In the genomic region with DNA sequence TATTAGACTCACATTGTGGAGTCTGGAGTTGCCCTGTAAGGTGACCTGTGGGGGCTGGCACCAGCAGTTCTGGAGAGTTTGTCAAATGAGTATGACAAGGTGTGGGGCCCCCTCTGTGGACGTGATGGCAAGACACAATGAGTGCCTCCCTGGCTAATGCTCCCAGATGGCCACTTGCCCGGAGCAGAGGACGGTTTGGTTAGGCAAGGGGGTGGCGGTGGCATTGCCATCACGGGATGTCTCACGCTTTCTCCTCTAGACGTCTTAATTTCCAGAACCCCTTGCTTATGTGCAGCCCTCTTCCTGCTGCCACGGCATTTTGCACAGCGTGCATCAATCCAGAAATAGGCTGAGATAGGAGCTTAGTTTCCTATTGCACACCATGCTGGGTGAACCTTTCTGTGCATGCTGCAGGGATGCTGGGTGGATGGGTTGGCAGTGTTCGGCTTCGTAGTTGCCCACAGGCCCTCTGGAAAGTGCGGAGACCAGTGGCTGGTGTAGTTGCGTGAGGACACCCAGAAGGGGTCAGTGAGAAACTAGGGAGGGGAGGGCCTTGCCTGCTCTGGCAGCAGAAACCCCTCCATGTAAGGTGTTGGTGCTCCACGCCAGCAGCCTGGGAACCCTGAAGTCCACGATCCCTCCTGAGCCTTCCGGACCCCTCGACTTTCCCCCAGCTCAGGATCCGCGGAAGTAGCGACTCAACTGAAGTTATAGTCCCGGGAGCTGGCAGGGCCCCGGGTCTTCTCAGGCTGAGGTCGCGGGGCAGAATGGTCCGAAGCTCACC, we compare ENCODE assay signal across 8 cellular contexts. TPM values are rescaled to one million over a fixed set of nuclear protein-coding genes. Genes with fewer than 3 reads are reported as not detected.
DNase-seq lines count a peak whose midpoint lies in the region; ATAC-seq lines count a peak whose summit lies in the region.

No MANE protein-coding gene starts in this region.

- WGBS in iPS DF 6.9 (ENCODE audit: insufficient coverage, insufficient read length) = no CpG with 5 or more reads among the region's 25 CpGs

- H3K9ac ChIP-seq in skeletal muscle satellite cell (ENCODE audit: low read depth, low read length) = peak overlapping the region; percentile 87

- intact Hi-C loops in posterior vena cava (cut with DNase I) = loop anchor here in 1 of 2 donors (2.0 kb wide), 1 partner anchor 25 kb away; no protein-coding TSS in a partner anchor

- H3K4me1 ChIP-seq in iPS DF 6.9 (ENCODE audit: control insufficient read depth, insufficient read depth, low read length) = peaks cover 2% of the 10 kb centered on the region; the same call in 1 of the 2 replicates
- peaks cover 24% of the 10 kb centered on the region for H3K4me1 ChIP-seq in skeletal muscle satellite cell (ENCODE audit: control insufficient read depth, insufficient read depth, low read length)

- no peaks in the 10 kb centered on the region for H3K27me3 ChIP-seq in iPS DF 6.9 (ENCODE audit: control insufficient read depth, insufficient read depth, low read length)
- H3K27me3 ChIP-seq in skeletal muscle satellite cell (ENCODE audit: control insufficient read depth, insufficient read depth, low read length) = no peaks in the 10 kb centered on the region

- DNase-seq in AG08395 (ENCODE audit: low spot score) (peak; percentile 38), NCI-H510A treated with DMSO at 0.1 percent for 48 hours (lab: John Stamatoyannopoulos, UW) (peak; percentile 42), iPS DF 6.9 (ENCODE audit: low read depth, low spot score) (no peak), posterior vena cava (ENCODE audit: low spot score) (no peak)

- H3K4me2 ChIP-seq in skeletal muscle satellite cell (ENCODE audit: low read length) = peak overlapping the region; percentile 86

- peak; percentile 4 for ATAC-seq in GM21360 (IDR thresholded peaks at IDR 0.05; ENCODE audit: unreplicated experiment)
- ATAC-seq in HG03175 (IDR thresholded peaks at IDR 0.05; ENCODE audit: unreplicated experiment) = no peak

- no peaks in the 10 kb centered on the region for H3K36me3 ChIP-seq in iPS DF 6.9 (ENCODE audit: control insufficient read depth, insufficient read depth, low read length)
- no peaks in the 10 kb centered on the region for H3K36me3 ChIP-seq in skeletal muscle satellite cell (ENCODE audit: insufficient read depth, low read length)

- H3K9me3 ChIP-seq in iPS DF 6.9 (ENCODE audit: control insufficient read depth, insufficient read depth, low read length) = no peaks in the 10 kb centered on the region
- H3K9me3 ChIP-seq in skeletal muscle satellite cell (replicated peaks; ENCODE audit: low read length) = no peaks in the 10 kb centered on the region

- H3K4me3 ChIP-seq in iPS DF 6.9 (ENCODE audit: low read length) (peak overlapping the region; percentile 88), skeletal muscle satellite cell (ENCODE audit: low read length) (peak overlapping the region; percentile 80)

- H3K27ac ChIP-seq in angular gyrus (ENCODE audit: low read depth, low read length) (peak overlapping the region; percentile 53), iPS DF 6.9 (ENCODE audit: low read length) (no peak overlapping the region)

RNA-seq across cellular contexts. Expression of a gene that starts 18.1 kb away (rescaled TPM):
- 26.9 and 28.8 TPM in 2 replicates for total RNA-seq in skeletal muscle satellite cell (2012; rRNA removed)
- 10 to 100 TPM; 36.1 to 36.8 TPM for total RNA-seq in posterior vena cava

RNA-seq across cellular contexts. Expression of a gene that starts 44.2 kb away (rescaled TPM):
- not detected in 2 replicates for total RNA-seq in skeletal muscle satellite cell (2012; rRNA removed)
- not detected for total RNA-seq in posterior vena cava

RNA-seq across cellular contexts. Expression of a gene that starts 49.6 kb away (rescaled TPM):
- total RNA-seq in skeletal muscle satellite cell (2012; rRNA removed) = not detected in 2 replicates
- total RNA-seq in posterior vena cava = not detected

Comparison
In these comparisons a context has a peak if more than half of its experiments do, and no peak if none do; other contexts are left out.
1. DNase-seq: peak in AG08395 (single experiment) and NCI-H510A treated with DMSO at 0.1 percent for 48 hours (single experiment); none in iPS DF 6.9 (single experiment) and posterior vena cava (single experiment).